ENCODE assay signal across 28 cellular contexts in genomic region chr4:15065516-15065915, GRCh38.
A peak's percentile ranks its signal among the peaks of the same experiment; 100 is the strongest.
DNase-seq lines count a peak whose midpoint lies in the region; ATAC-seq and TF ChIP-seq lines count a peak whose summit lies in the region.
"Had no signal": no experiment of that assay in that cellular context is flagged by ENCODE, and none has a peak within 500 bp of the region (broad histone marks: within the 10 kb centered on the region; RNA-seq: fewer than 3 reads in every experiment).

No MANE protein-coding gene starts in this region.

- dilution Hi-C loops in mammary epithelial cell (cut with HindIII; ENCODE audit: low sequenced_read_pairs): no loop called here

- no peaks in the 10 kb centered on the region for H3K9me3 Mint-ChIP-seq in effector memory CD8-positive, alpha-beta T cell
- H3K9me3 Mint-ChIP-seq: CD8-positive, alpha-beta memory T cell; HFFc6 had no signal

- no peak overlapping the region for H3K4me3 Mint-ChIP-seq in effector memory CD8-positive, alpha-beta T cell
- H3K4me3 Mint-ChIP-seq: B cell; CD8-positive, alpha-beta memory T cell; HFFc6 had no signal

- in situ Hi-C loops in mammary epithelial cell (cut with MboI; ENCODE audit: low sequenced_read_pairs in 2 of 2): no loop called here

- H3K36me3 ChIP-seq in SK-N-MC (ENCODE audit: insufficient read depth, low read length) (peaks cover 84% of the 10 kb centered on the region), mammary epithelial cell (ENCODE audit: insufficient read depth, low read length) (peaks cover 2% of the 10 kb centered on the region), thoracic aorta (peaks cover 4% of the 10 kb centered on the region)
- H3K36me3 ChIP-seq: HAP-1, MG63 had no signal

- DNase-seq in SK-N-MC (ENCODE audit: low read depth, low spot score) (no peak), mammary epithelial cell (peak; percentile 71), thoracic aorta (ENCODE audit: low spot score) (no peak), glomerular visceral epithelial cell (ENCODE audit: extremely low spot score) (no peak)
- DNase-seq in effector memory CD8-positive, alpha-beta T cell: no peak
- no peak for DNase-seq in stimulated activated CD4-positive, alpha-beta T cell treated with anti-CD3 and anti-CD28 coated beads, Interleukin-15, amount 100 ng/mL, for 24 hours
- DNase-seq: CD8-positive, alpha-beta memory T cell; DMS 273 treated with DMSO at 0.1 percent for 48 hours; DMS79; EL; GF-D8; GOT3; HFFc6; KBM-7; MG63; NCI-H1417; NCI-H1694 treated with DMSO at 0.1 percent for 48 hours; NCI-H2081; NCI-H2227 treated with DMSO at 0.1 percent for 48 hours; NCI-H510A; SHP77 treated with DMSO at 0.1 percent for 48 hours; SK-N-SH had no signal

- H3K4me2 ChIP-seq in mammary epithelial cell (ENCODE audit: insufficient read depth, low read depth, low read length): no peak overlapping the region
- H3K4me2 ChIP-seq: SK-N-SH had no signal

- peaks cover 6% of the 10 kb centered on the region for H3K4me1 ChIP-seq in mammary epithelial cell (ENCODE audit: insufficient read depth, low read length)
- H3K4me1 ChIP-seq in thoracic aorta (ENCODE audit: control insufficient read depth in 1 of 2, low read depth in 2 of 2): peaks cover 12 to 34% of the 10 kb centered on the region in 2 donors

- H3K27me3 Mint-ChIP-seq in effector memory CD8-positive, alpha-beta T cell: no peaks in the 10 kb centered on the region
- H3K27me3 Mint-ChIP-seq: B cell; CD8-positive, alpha-beta memory T cell had no signal

- no peak overlapping the region for H3K4me3 ChIP-seq in SK-N-MC
- H3K4me3 ChIP-seq in mammary epithelial cell (replicated peaks in 1 of 3; ENCODE audit: insufficient read depth in 1 of 3, low read depth in 2 of 3, low read length in 3 of 3): no peak overlapping the region
- H3K4me3 ChIP-seq in thoracic aorta: no peak overlapping the region
- H3K4me3 ChIP-seq: HAP-1, MG63 had no signal

- no peaks in the 10 kb centered on the region for H4K20me1 ChIP-seq in mammary epithelial cell (ENCODE audit: insufficient read depth, low read length)

- 46% methylated on average over 5 of the region's 5 CpGs for WGBS in mammary epithelial cell (ENCODE audit: low coverage, missing lambda C conversion rate)

- CTCF ChIA-PET in mammary epithelial cell (lab: Charles Lee; ENCODE audit: low non-redundant PET): no interaction called here

- intact Hi-C loops in mammary epithelial cell (cut with micrococcal nuclease): no loop called here

- H3K27ac Mint-ChIP-seq in effector memory CD8-positive, alpha-beta T cell: no peak overlapping the region
- H3K27ac Mint-ChIP-seq: B cell, HFFc6 had no signal

- no peaks in the 10 kb centered on the region for H3K4me1 Mint-ChIP-seq in effector memory CD8-positive, alpha-beta T cell (ENCODE audit: low read depth in 2 of 2)
- H3K4me1 Mint-ChIP-seq: B cell; CD8-positive, alpha-beta memory T cell had no signal

- H3K27ac ChIP-seq in SK-N-MC: peak overlapping the region; percentile 50; the same call in 1 of the 2 replicates
- H3K27ac ChIP-seq in mammary epithelial cell (ENCODE audit: insufficient read depth, low read depth, low read length): no peak overlapping the region
- peak overlapping the region; percentile 14 to 36 for H3K27ac ChIP-seq in thoracic aorta
- H3K27ac ChIP-seq: C4-2B, RWPE1 had no signal

- no peaks in the 10 kb centered on the region for H3K9me3 ChIP-seq in SK-N-MC (ENCODE audit: low read depth, low read length)
- no peaks in the 10 kb centered on the region for H3K9me3 ChIP-seq in mammary epithelial cell (replicated peaks; ENCODE audit: insufficient read depth, low read length)
- no peaks in the 10 kb centered on the region for H3K9me3 ChIP-seq in thoracic aorta
- H3K9me3 ChIP-seq: HAP-1, MG63, SK-N-SH had no signal

- peak; percentile 91 for ATAC-seq in esophagus mucosa
- ATAC-seq in thoracic aorta (ENCODE audit: insufficient number of reproducible peaks, low FRiP score, low read depth): no peak
- no peak for ATAC-seq in effector memory CD8-positive, alpha-beta T cell (replicated peaks)
- ATAC-seq: Panc1 had no signal

- TF ChIP-seq CTCF in mammary epithelial cell (conservative IDR thresholded peaks at IDR 0.05 in 1 of 2, IDR thresholded peaks at IDR 0.05 in 1 of 2; ENCODE audit: extremely low read depth in 1 of 2, insufficient read depth in 1 of 2, low read depth in 1 of 2, low read length in 2 of 2): no peak
- no peak for TF ChIP-seq CTCF in thoracic aorta (IDR thresholded peaks at IDR 0.05)

- H3K79me2 ChIP-seq in mammary epithelial cell (ENCODE audit: insufficient read depth, low read length): no peaks in the 10 kb centered on the region

- H3K27me3 ChIP-seq in mammary epithelial cell (ENCODE audit: insufficient read depth, low read length) (no peaks in the 10 kb centered on the region), thoracic aorta (replicated peaks; ENCODE audit: insufficient read depth) (no peaks in the 10 kb centered on the region)
- H3K27me3 ChIP-seq: MG63 had no signal

- no peak overlapping the region for H3K9ac ChIP-seq in SK-N-MC (ENCODE audit: insufficient read length)
- no peak overlapping the region for H3K9ac ChIP-seq in mammary epithelial cell (ENCODE audit: insufficient read depth, low read length)
- H3K9ac ChIP-seq: SK-N-SH had no signal

- H2AFZ ChIP-seq in mammary epithelial cell (ENCODE audit: low read depth, low read length): no peak overlapping the region

- H3K36me3 Mint-ChIP-seq in effector memory CD8-positive, alpha-beta T cell (ENCODE audit: insufficient read depth): peaks cover 29% of the 10 kb centered on the region

- BruUV-seq in mammary epithelial cell (replicated peaks; lab: Mats Ljungman, UMichigan): no TSS peak
